ENCODE assay signal across 15 cellular contexts in genomic region chr11:11105361-11105760, GRCh38.
DNase-seq lines count a peak whose midpoint lies in the region; ATAC-seq, FAIRE-seq and TF ChIP-seq lines count a peak whose summit lies in the region.
"Had no signal": no experiment of that assay in that cellular context is flagged by ENCODE, and none has a peak within 500 bp of the region (broad histone marks: within the 10 kb centered on the region; RNA-seq: fewer than 3 reads in every experiment).

No MANE protein-coding gene starts in this region.

- no peak overlapping the region for H3K4me3 ChIP-seq in bronchial epithelial cell (ENCODE audit: low read depth, low read length)
- H3K4me3 ChIP-seq: A549 had no signal

- ATAC-seq in GM19455 (IDR thresholded peaks at IDR 0.05; ENCODE audit: unreplicated experiment), result no peak
- ATAC-seq: A549 had no signal

- peak; percentile 89 for FAIRE-seq in bronchial epithelial cell (lab: Jason Lieb, UNC)
- FAIRE-seq: A549, G401.6, GM19239 had no signal

- TF ChIP-seq CTCF in bronchial epithelial cell (IDR thresholded peaks at IDR 0.05; ENCODE audit: insufficient read depth, low read length, severe bottlenecking) (no peak), GM10266 (IDR thresholded peaks at IDR 0.05; ENCODE audit: control insufficient read depth, insufficient read depth, low read depth, missing control alignments) (no peak)

- no peaks in the 10 kb centered on the region for H3K36me3 ChIP-seq in bronchial epithelial cell (ENCODE audit: control insufficient read depth, insufficient read depth, low read length)
- H3K36me3 ChIP-seq: BE2C had no signal

- peak; percentile 33 for DNase-seq in NCI-H748 (lab: John Stamatoyannopoulos, UW; ENCODE audit: unreplicated experiment)
- DNase-seq in NCI-H748 treated with DMSO at 0.1 percent for 48 hours (lab: John Stamatoyannopoulos, UW), result no peak
- peak; percentile 5 for DNase-seq in NCI-H69 (lab: John Stamatoyannopoulos, UW)
- no peak for DNase-seq in bronchial epithelial cell (ENCODE audit: low read depth)
- no peak for DNase-seq in mucosa of gallbladder (ENCODE audit: low spot score)
- no peak for DNase-seq in GM10266 (ENCODE audit: extremely low spot score)
- DNase-seq: BE2C; CD4-positive, alpha-beta memory T cell; EL; HCEC 1CT; HFFc6 had no signal

- H3K27me3 ChIP-seq in bronchial epithelial cell (ENCODE audit: control insufficient read depth, insufficient read depth, low read length), result peaks cover 1% of the 10 kb centered on the region

Comparison
In these comparisons a context has a peak if more than half of its experiments do, and no peak if none do; other contexts are left out.
1. DNase-seq: peak in NCI-H748 (single experiment) and NCI-H69 (single experiment); none in NCI-H748 treated with DMSO at 0.1 percent for 48 hours (single experiment), bronchial epithelial cell (single experiment), mucosa of gallbladder (single experiment) and GM10266 (single experiment).